In genomic region chr15:78004919-78005634, GRCh38 we compare ENCODE assay signal across 8 cellular contexts.
DNase-seq lines count a peak whose midpoint lies in the region; ATAC-seq and TF ChIP-seq lines count a peak whose summit lies in the region.

No MANE protein-coding gene starts in this region.

- H3K27me3 ChIP-seq in gastroesophageal sphincter: no peaks in the 10 kb centered on the region

- no peak for TF ChIP-seq POLR2A in gastroesophageal sphincter (IDR thresholded peaks at IDR 0.05)

- DNase-seq in HCEC 1CT (peak; percentile 75), RPMI7951 (ENCODE audit: low read depth) (peak; percentile 80), pulmonary artery endothelial cell (ENCODE audit: low read depth, low spot score) (peak; percentile 45), SKM-1 treated with dmso at 0.1 percent for 144 hours (lab: John Stamatoyannopoulos, UW; ENCODE audit: unreplicated experiment) (no peak)

- peaks cover 0 to 64% of the 10 kb centered on the region in 2 donors for H3K36me3 ChIP-seq in gastroesophageal sphincter

- no peak for TF ChIP-seq EP300 in gastroesophageal sphincter (IDR thresholded peaks at IDR 0.05)

- TF ChIP-seq CTCF in gastroesophageal sphincter (IDR thresholded peaks at IDR 0.05): peak in 2 of 4 experiments; percentile 19 to 44

- no peaks in the 10 kb centered on the region for H3K9me3 ChIP-seq in gastroesophageal sphincter

- H3K27ac ChIP-seq in gastroesophageal sphincter: peak overlapping the region in 3 of 4 donors; percentile 66 to 69 (median 67)

- ATAC-seq in gastroesophageal sphincter: peak; percentile 90
- ATAC-seq in GM18868 (IDR thresholded peaks at IDR 0.05; ENCODE audit: unreplicated experiment): no peak
- no peak for ATAC-seq in GM18909 (IDR thresholded peaks at IDR 0.05; ENCODE audit: poor library complexity, unreplicated experiment)
- no peak for ATAC-seq in GM21526 (IDR thresholded peaks at IDR 0.05; ENCODE audit: low FRiP score, unreplicated experiment)

- H3K4me1 ChIP-seq in gastroesophageal sphincter: peaks cover 0 to 62% (median 39%) of the 10 kb centered on the region in 3 donors

- 34 to 40% methylated on average over 3 to 4 of the region's 10 CpGs for WGBS in gastroesophageal sphincter (ENCODE audit: low coverage in 1 of 2), 2 donors

- no peak overlapping the region for H3K4me3 ChIP-seq in gastroesophageal sphincter
